Comparison of ENCODE assay signal across 9 cellular contexts in the genomic region with DNA sequence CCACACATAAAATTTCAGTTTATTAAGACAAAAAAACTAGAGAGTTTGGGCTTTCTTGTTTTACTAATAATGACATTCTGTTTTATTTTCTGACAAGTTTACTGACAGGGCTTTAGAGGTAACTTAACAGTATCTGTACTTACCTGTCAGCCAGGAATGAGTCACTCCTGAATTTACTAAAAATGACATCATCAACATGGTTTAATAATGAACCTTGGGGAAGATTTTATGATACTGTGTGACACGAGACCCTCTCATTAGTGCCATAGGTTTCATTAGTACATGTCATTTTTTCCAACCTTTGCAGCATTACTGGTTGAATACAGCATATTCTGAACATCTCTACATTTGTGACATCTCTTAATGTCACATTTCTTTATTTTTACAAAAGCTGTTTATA.
DNase-seq lines count a peak whose midpoint lies in the region; ATAC-seq and TF ChIP-seq lines count a peak whose summit lies in the region.
"Had no signal": no experiment of that assay in that cellular context is flagged by ENCODE, and none has a peak within 500 bp of the region (broad histone marks: within the 10 kb centered on the region; RNA-seq: fewer than 3 reads in every experiment).

No MANE protein-coding gene starts in this region.

- H3K4me1 ChIP-seq in body of pancreas = peaks cover 7% of the 10 kb centered on the region
- no peaks in the 10 kb centered on the region for H3K4me1 ChIP-seq in testis

- H3K36me3 ChIP-seq in body of pancreas (replicated peaks in 1 of 2; ENCODE audit: insufficient read depth in 1 of 2, low read depth in 2 of 2) (no peaks in the 10 kb centered on the region), testis (ENCODE audit: low read depth, missing control alignments) (no peaks in the 10 kb centered on the region)

- 22 to 27% methylated on average over 1 of the region's 1 CpG for WGBS in body of pancreas, 2 donors
- WGBS in testis, 2 donors = 86 to 98% methylated on average over 1 of the region's 1 CpG

- H3K4me3 ChIP-seq in body of pancreas (no peak overlapping the region), testis (no peak overlapping the region)

- ATAC-seq in GM19463 (IDR thresholded peaks at IDR 0.05; ENCODE audit: unreplicated experiment) (peak; percentile 55), HG03045 (IDR thresholded peaks at IDR 0.05; ENCODE audit: unreplicated experiment) (peak; percentile 64), body of pancreas (peak; percentile 76)

- no peak for TF ChIP-seq CTCF in body of pancreas (IDR thresholded peaks at IDR 0.05)
- no peak for TF ChIP-seq CTCF in testis (IDR thresholded peaks at IDR 0.05)

- H3K9me3 ChIP-seq in body of pancreas (no peaks in the 10 kb centered on the region), testis (no peaks in the 10 kb centered on the region)

- H3K27ac ChIP-seq in body of pancreas = peak overlapping the region in 2 of 4 donors; percentile 29 to 47
- no peak overlapping the region for H3K27ac ChIP-seq in testis

- H3K27me3 ChIP-seq in body of pancreas (no peaks in the 10 kb centered on the region), testis (no peaks in the 10 kb centered on the region)

- DNase-seq in DMS53 treated with DMSO at 0.1 percent for 48 hours (lab: John Stamatoyannopoulos, UW; ENCODE audit: unreplicated experiment) (peak; percentile 41), body of pancreas (no peak), testis (no peak), SHP77 treated with DMSO at 0.1 percent for 48 hours (lab: John Stamatoyannopoulos, UW) (no peak), NCI-H524 (lab: John Stamatoyannopoulos, UW) (no peak)
- no peak for DNase-seq in activated CD4-positive, alpha-beta T cell treated with anti-CD3 and anti-CD28 coated beads, Interleukin-2, amount 50 U/mL, for 48 hours
- DNase-seq: AML-193 had no signal

- TF ChIP-seq POLR2A in body of pancreas (IDR thresholded peaks at IDR 0.05) = no peak
- TF ChIP-seq POLR2A in testis (IDR thresholded peaks at IDR 0.05) = no peak

- intact Hi-C loops in body of pancreas (cut with DNase I) (no loop called here), testis (cut with DNase I; ENCODE audit: low total_unique reads) (no loop called here)
